24 cellular contexts compared by ENCODE assay signal in the genomic region with DNA sequence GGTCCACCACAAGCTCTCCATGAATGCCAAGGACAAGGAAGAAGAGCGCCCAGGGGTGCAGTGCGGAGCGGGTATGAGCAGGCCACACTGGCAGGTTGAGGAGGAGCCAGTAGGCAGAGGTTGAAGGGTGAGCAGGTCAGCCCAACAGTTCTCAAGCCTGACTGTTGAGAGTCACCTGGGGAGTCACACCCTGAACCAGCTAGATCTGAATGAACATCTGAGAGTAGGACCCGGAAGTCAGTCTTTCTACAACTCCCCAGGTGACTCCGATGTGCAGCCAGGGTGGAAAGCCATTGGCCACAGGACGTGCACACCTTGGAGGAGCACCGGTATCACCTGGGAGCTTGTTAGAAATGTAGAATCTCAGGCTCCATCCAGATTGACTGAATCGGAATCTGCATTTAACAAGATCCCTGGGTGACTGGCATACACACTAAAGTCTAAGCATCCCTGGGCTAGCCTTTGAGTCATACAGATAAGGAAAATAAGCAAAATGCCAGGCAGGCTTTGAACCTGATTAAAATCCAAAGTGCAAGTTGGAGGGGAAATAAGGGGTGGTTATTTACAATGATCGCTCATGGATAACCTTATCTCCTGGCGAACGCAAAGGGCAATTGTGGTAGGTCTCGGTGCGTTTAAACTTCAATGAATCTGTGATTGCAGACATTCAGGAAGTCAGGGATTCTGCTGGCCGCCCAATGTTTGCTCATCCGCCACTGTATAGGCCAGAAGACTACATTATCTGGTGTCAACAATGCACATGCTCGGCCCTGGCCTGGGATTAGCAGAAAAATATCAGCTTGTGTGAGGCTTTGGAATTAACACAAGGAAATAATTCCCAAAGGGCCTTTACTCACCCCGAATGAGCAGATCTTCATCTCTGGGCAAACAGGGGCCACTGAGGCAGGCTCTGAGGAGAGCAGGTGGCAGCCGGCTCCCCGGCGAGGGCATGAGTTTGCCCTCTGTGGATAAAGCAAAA. TPM values are rescaled to one million over a fixed set of nuclear protein-coding genes. Genes with fewer than 3 reads are reported as not detected.
A peak's percentile ranks its signal among the peaks of the same experiment; 100 is the strongest.
DNase-seq lines count a peak whose midpoint lies in the region; ATAC-seq and TF ChIP-seq lines count a peak whose summit lies in the region.
"Had no signal": no experiment of that assay in that cellular context is flagged by ENCODE, and none has a peak within 500 bp of the region (broad histone marks: within the 10 kb centered on the region; RNA-seq: fewer than 3 reads in every experiment).

No MANE protein-coding gene starts in this region.

- TF ChIP-seq EP300 in ovary (IDR thresholded peaks at IDR 0.05): no peak

- H4K5ac ChIP-seq in mesendoderm (ENCODE audit: low read length): no peak overlapping the region

- H2AK5ac ChIP-seq in mesendoderm (ENCODE audit: low read length): no peak overlapping the region

- H3K18ac ChIP-seq in mesendoderm (ENCODE audit: low read length): no peak overlapping the region

- H3K79me1 ChIP-seq in mesendoderm (ENCODE audit: low read length): no peaks in the 10 kb centered on the region

- TF ChIP-seq POLR2A in ovary (IDR thresholded peaks at IDR 0.05): no peak

- no peaks in the 10 kb centered on the region for H3K36me3 ChIP-seq in duodenal mucosa (ENCODE audit: control insufficient read depth in 1 of 2, insufficient read depth in 2 of 2, low read length in 2 of 2)
- no peaks in the 10 kb centered on the region for H3K36me3 ChIP-seq in mucosa of descending colon (ENCODE audit: low read depth)
- H3K36me3 ChIP-seq in mesendoderm (ENCODE audit: control insufficient read depth, insufficient read depth, low read length): no peaks in the 10 kb centered on the region
- H3K36me3 ChIP-seq in ovary: no peaks in the 10 kb centered on the region
- H3K36me3 ChIP-seq: BE2C had no signal

- H3K27me3 ChIP-seq in duodenal mucosa (ENCODE audit: control insufficient read depth in 1 of 2, insufficient read depth in 2 of 2, low read length in 2 of 2): no peaks in the 10 kb centered on the region
- H3K27me3 ChIP-seq in mesendoderm (ENCODE audit: insufficient read depth, low read length, poor library complexity): no peaks in the 10 kb centered on the region
- H3K27me3 ChIP-seq in ovary: no peaks in the 10 kb centered on the region
- H3K27me3 ChIP-seq: BE2C had no signal

- H3K9me3 ChIP-seq in duodenal mucosa (ENCODE audit: control insufficient read depth in 1 of 2, low read length in 2 of 2) (no peaks in the 10 kb centered on the region), mucosa of descending colon (no peaks in the 10 kb centered on the region), ovary (no peaks in the 10 kb centered on the region)
- H3K9me3 ChIP-seq: BE2C had no signal

- H3K79me2 ChIP-seq in mesendoderm (ENCODE audit: control insufficient read depth, insufficient read depth, low read length): no peaks in the 10 kb centered on the region

- H2BK120ac ChIP-seq in mesendoderm (ENCODE audit: low read depth, low read length): no peak overlapping the region

- H2BK15ac ChIP-seq in mesendoderm (replicated peaks; ENCODE audit: low read depth): no peak overlapping the region

- peaks cover 12 to 16% of the 10 kb centered on the region in 2 donors for H3K4me1 ChIP-seq in duodenal mucosa (ENCODE audit: control insufficient read depth in 1 of 2, insufficient read depth in 2 of 2, low read length in 2 of 2)
- H3K4me1 ChIP-seq in mucosa of descending colon (ENCODE audit: low read depth): no peaks in the 10 kb centered on the region
- H3K4me1 ChIP-seq in mesendoderm (ENCODE audit: control insufficient read depth, low read depth, low read length): no peaks in the 10 kb centered on the region
- H3K4me1 ChIP-seq in ovary (ENCODE audit: insufficient read depth): no peaks in the 10 kb centered on the region
- H3K4me1 ChIP-seq: BE2C had no signal

- DNase-seq in NCI-H345 (lab: John Stamatoyannopoulos, UW) (peak; percentile 20), NCI-H345 treated with DMSO at 0.1 percent for 48 hours (lab: John Stamatoyannopoulos, UW; ENCODE audit: unreplicated experiment) (no peak), mucosa of descending colon (no peak), mesendoderm (no peak), ovary (no peak)
- DNase-seq: 8988T, ACHN, BE2C, HCEC 1CT, Karpas-422, NCI-H1105, NCI-H2029, NCI-H510A, NCI-H69, SHP77 treated with DMSO at 0.1 percent for 48 hours had no signal

- WGBS in mesendoderm (ENCODE audit: extremely low coverage, insufficient coverage, low lambda C conversion rate): no CpG with 5 or more reads among the region's 20 CpGs
- WGBS in ovary, 3 donors: 88 to 90% (median 89%) methylated on average over 20 of the region's 20 CpGs

- TF ChIP-seq CTCF in mucosa of descending colon (IDR thresholded peaks at IDR 0.05): no peak
- no peak for TF ChIP-seq CTCF in ovary (IDR thresholded peaks at IDR 0.05)

- H3K4me3 ChIP-seq in duodenal mucosa (ENCODE audit: low read depth in 1 of 2, low read length in 2 of 2) (peak overlapping the region; percentile 13 to 17), mucosa of descending colon (no peak overlapping the region), mesendoderm (ENCODE audit: low read length) (no peak overlapping the region), ovary (no peak overlapping the region)
- H3K4me3 ChIP-seq: SK-N-MC had no signal

- H3K4me2 ChIP-seq in mesendoderm (ENCODE audit: low read length): no peak overlapping the region

- H3K56ac ChIP-seq in mesendoderm (ENCODE audit: low read length): no peak overlapping the region

- no peak overlapping the region for H2BK5ac ChIP-seq in mesendoderm (ENCODE audit: low read length)

- H3K27ac ChIP-seq in duodenal mucosa (ENCODE audit: low read depth, low read length) (no peak overlapping the region), mesendoderm (ENCODE audit: low read depth, low read length) (no peak overlapping the region), ovary (no peak overlapping the region)
- H3K27ac ChIP-seq: HL-60, SK-N-MC had no signal

- H3K9ac ChIP-seq in duodenal mucosa (ENCODE audit: low read depth in 1 of 2, low read length in 2 of 2) (peak overlapping the region in 1 of 2 donors; percentile 7), mesendoderm (ENCODE audit: low read length) (no peak overlapping the region)

- no peak overlapping the region for H3K4ac ChIP-seq in mesendoderm (ENCODE audit: low read depth, low read length)

- H4K8ac ChIP-seq in mesendoderm (ENCODE audit: low read depth, low read length): no peak overlapping the region

- ATAC-seq in mucosa of descending colon (peak; percentile 59), HG03280 (IDR thresholded peaks at IDR 0.05; ENCODE audit: unreplicated experiment) (no peak), GM21447 (IDR thresholded peaks at IDR 0.05; ENCODE audit: unreplicated experiment) (no peak)
- ATAC-seq: Panc1 had no signal

- intact Hi-C loops in mucosa of descending colon (cut with DNase I, micrococcal nuclease) (no loop called here), ovary (cut with DNase I) (no loop called here)

- no peak overlapping the region for H3K23ac ChIP-seq in mesendoderm (ENCODE audit: low read length)

RNA-seq across cellular contexts. Expression of a gene that starts 11.7 kb away (rescaled TPM):
- total RNA-seq in mucosa of descending colon (not detected), ovary (not detected)
- not detected for polyA plus RNA-seq in mesendoderm (2013, experiment 1 of 2)
- not detected for polyA plus RNA-seq in mesendoderm (2013, experiment 2 of 2)
- not detected for polyA plus RNA-seq in ovary
- total RNA-seq: H1, M059J, OCI-LY7 had no signal
- polyA plus RNA-seq: H1 had no signal

Comparison
In these comparisons a context has a peak if more than half of its experiments do, and no peak if none do; other contexts are left out.
1. H3K4me3 ChIP-seq: peak in duodenal mucosa (2 of 2); none in mucosa of descending colon (single experiment), mesendoderm (single experiment) and ovary (single experiment).